ENCODE assay signal across 1 cellular context in genomic region chr6:106046854-106047200, GRCh38.
A peak's percentile ranks its signal among the peaks of the same experiment; 100 is the strongest.
TF ChIP-seq lines count a peak whose summit lies in the region.

No MANE protein-coding gene starts in this region.

TF ChIP-seq in K562, 482 proteins besides CTCF, POLR2A, EP300 and RAD21:
- TF ChIP-seq HNRNPH1 (optimal IDR thresholded peaks at IDR 0.05; ENCODE audit: low read depth, low read length) (no peak), AFF1 (IDR thresholded peaks at IDR 0.05; ENCODE audit: low read depth in 1 of 2, partially characterized antibody in 2 of 2) (peak in 1 of 2 experiments; percentile 90), DEAF1 (CRISPR knock-in tag; IDR thresholded peaks at IDR 0.05) (no peak), PTTG1 (tag; IDR thresholded peaks at IDR 0.05; ENCODE audit: low read depth) (no peak), ZNF277 (CRISPR knock-in tag; IDR thresholded peaks at IDR 0.05; ENCODE audit: borderline replicate concordance) (no peak), NR0B1 (IDR thresholded peaks at IDR 0.05; ENCODE audit: partially characterized antibody) (no peak), MTA1 (IDR thresholded peaks at IDR 0.05; ENCODE audit: borderline replicate concordance) (no peak), ZNF699 (CRISPR knock-in tag; IDR thresholded peaks at IDR 0.05; ENCODE audit: insufficient replicate concordance) (no peak), POLR3G (IDR thresholded peaks at IDR 0.05; ENCODE audit: extremely low read depth, insufficient read length, insufficient replicate concordance) (no peak), IFI16 (CRISPR knock-in tag; IDR thresholded peaks at IDR 0.05) (no peak), ZNF224 (CRISPR knock-in tag; IDR thresholded peaks at IDR 0.05) (no peak), CAMTA2 (CRISPR knock-in tag; conservative IDR thresholded peaks at IDR 0.05) (no peak), SMARCC2 (IDR thresholded peaks at IDR 0.05; ENCODE audit: low read depth) (no peak), NFIC (IDR thresholded peaks at IDR 0.05) (peak; percentile 17; the same call in 1 of the 2 replicates), KLF16 (IDR thresholded peaks at IDR 0.05) (no peak), SMAD4 (CRISPR knock-in tag; conservative IDR thresholded peaks at IDR 0.05) (no peak), E2F4 (CRISPR knock-in tag; IDR thresholded peaks at IDR 0.05; ENCODE audit: low read depth) (no peak), E2F6 (IDR thresholded peaks at IDR 0.05; ENCODE audit: borderline replicate concordance in 1 of 2, extremely low read depth in 1 of 2, insufficient read depth in 1 of 2, insufficient read length in 1 of 2, low read depth in 1 of 2, low read length in 1 of 2, poor library complexity in 1 of 2, severe bottlenecking in 1 of 2) (no peak), ZNF707 (CRISPR knock-in tag; conservative IDR thresholded peaks at IDR 0.05) (no peak), PTRF (tag; IDR thresholded peaks at IDR 0.05) (no peak), ID3 (CRISPR knock-in tag; IDR thresholded peaks at IDR 0.05) (no peak), ID3 (tag; IDR thresholded peaks at IDR 0.05) (0 out of 2 replicates have a peak, but pooled peaks have one; percentile 4), CEBPG (CRISPR knock-in tag; IDR thresholded peaks at IDR 0.05) (no peak), CEBPG (tag; conservative IDR thresholded peaks at IDR 0.05 in 1 of 2, IDR thresholded peaks at IDR 0.05 in 1 of 2) (peak in 1 of 2 experiments; percentile 60; a peak in 1 of 4 replicates), NCOA1 (IDR thresholded peaks at IDR 0.05; ENCODE audit: low read depth) (no peak), TCF3 (CRISPR knock-in tag; IDR thresholded peaks at IDR 0.05) (no peak), CEBPB (tag; IDR thresholded peaks at IDR 0.05) (0 out of 2 replicates have a peak, but pooled peaks have one; percentile 3), MAX (CRISPR knock-in tag; IDR thresholded peaks at IDR 0.05) (no peak)
